In the genomic region with DNA sequence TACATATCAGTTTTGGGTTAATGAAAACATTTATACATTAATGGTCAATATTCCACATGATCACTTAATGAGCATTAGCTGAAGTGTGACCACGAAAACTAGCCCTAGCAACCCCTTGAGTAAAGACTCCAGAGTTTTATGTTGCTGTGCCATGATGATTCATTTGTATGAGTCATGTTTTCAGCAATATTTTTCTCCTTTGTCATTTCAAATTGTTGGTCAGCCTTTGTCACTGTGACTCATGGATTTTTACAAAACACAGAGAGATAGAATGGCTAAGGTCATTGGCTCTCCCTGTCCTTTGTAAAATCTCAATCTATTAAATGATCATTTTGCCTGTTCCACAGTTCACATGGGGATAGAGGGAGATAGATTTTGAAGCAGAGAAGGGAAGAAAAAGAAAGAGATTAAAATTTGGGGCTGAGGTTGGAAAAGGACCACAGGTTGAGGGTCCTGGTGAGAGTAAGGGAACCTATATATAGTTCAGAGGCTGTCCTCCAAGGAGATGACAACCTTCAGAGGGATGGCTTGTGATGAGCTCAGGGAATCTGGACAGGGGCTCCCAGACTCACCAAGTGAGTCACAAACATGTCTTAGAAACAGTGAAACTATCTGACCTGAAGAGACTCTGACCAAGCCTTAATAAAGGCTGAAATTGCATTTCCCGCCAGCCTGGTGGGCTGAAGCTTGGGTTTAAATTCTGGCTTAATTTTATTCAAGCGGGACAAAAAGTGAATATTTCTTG, we compare ENCODE assay signal across 12 cellular contexts. TPM values are rescaled to one million over a fixed set of nuclear protein-coding genes. Genes with fewer than 3 reads are reported as not detected.
DNase-seq lines count a peak whose midpoint lies in the region; ATAC-seq and FAIRE-seq lines count a peak whose summit lies in the region.
"Had no signal": no experiment of that assay in that cellular context is flagged by ENCODE, and none has a peak within 500 bp of the region (broad histone marks: within the 10 kb centered on the region; RNA-seq: fewer than 3 reads in every experiment).

No MANE protein-coding gene starts in this region.

- H3K27me3 Mint-ChIP-seq in activated T-cell treated with anti-CD3 and anti-CD28 coated beads, Interleukin-2, amount 50 U/mL, for 72 hours (ENCODE audit: low read depth) = peaks cover 22% of the 10 kb centered on the region
- H3K27me3 Mint-ChIP-seq in CD4-positive, alpha-beta memory T cell = no peaks in the 10 kb centered on the region
- H3K27me3 Mint-ChIP-seq: brain; naive thymus-derived CD8-positive, alpha-beta T cell had no signal

- FAIRE-seq in urothelium cell line (lab: Jason Lieb, UNC) = no peak

- no peaks in the 10 kb centered on the region for H3K27me3 ChIP-seq in SJSA1 (replicated peaks)
- no peaks in the 10 kb centered on the region for H3K27me3 ChIP-seq in CD4-positive, alpha-beta memory T cell (ENCODE audit: insufficient read depth, low read length)

- H3K9me3 ChIP-seq in SJSA1 (replicated peaks) = no peaks in the 10 kb centered on the region
- H3K9me3 ChIP-seq in CD4-positive, alpha-beta memory T cell (ENCODE audit: control insufficient read depth in 1 of 2, low read length in 2 of 2) = no peaks in the 10 kb centered on the region

- H3K27ac ChIP-seq in SJSA1 = peak overlapping the region; percentile 96
- H3K27ac ChIP-seq in CD4-positive, alpha-beta memory T cell (ENCODE audit: low read depth, low read length) = no peak overlapping the region

- peak; percentile 49 to 53 for ATAC-seq in activated T-cell treated with anti-CD3 and anti-CD28 coated beads, Interleukin-2, amount 50 U/mL, for 72 hours (replicated peaks in 1 of 2)
- ATAC-seq in HG02588 (IDR thresholded peaks at IDR 0.05; ENCODE audit: unreplicated experiment) = no peak
- ATAC-seq: naive thymus-derived CD8-positive, alpha-beta T cell had no signal

- no peak overlapping the region for H3K4me3 ChIP-seq in SJSA1
- H3K4me3 ChIP-seq in CD4-positive, alpha-beta memory T cell (ENCODE audit: low read length in 2 of 2) = no peak overlapping the region

- no peaks in the 10 kb centered on the region for H3K36me3 ChIP-seq in SJSA1
- no peaks in the 10 kb centered on the region for H3K36me3 ChIP-seq in CD4-positive, alpha-beta memory T cell (ENCODE audit: insufficient read depth, low read length)

- H3K27ac Mint-ChIP-seq in activated T-cell treated with anti-CD3 and anti-CD28 coated beads, Interleukin-2, amount 50 U/mL, for 72 hours = no peak overlapping the region
- peak overlapping the region in 1 of 7 donors; percentile 47 for H3K27ac Mint-ChIP-seq in CD4-positive, alpha-beta memory T cell
- H3K27ac Mint-ChIP-seq: naive thymus-derived CD8-positive, alpha-beta T cell had no signal

- H3K9me3 Mint-ChIP-seq in activated T-cell treated with anti-CD3 and anti-CD28 coated beads, Interleukin-2, amount 50 U/mL, for 72 hours = no peaks in the 10 kb centered on the region
- H3K9me3 Mint-ChIP-seq in CD4-positive, alpha-beta memory T cell = peaks cover 0 to 5% (median 0%) of the 10 kb centered on the region in 8 donors

- intact Hi-C loops in CD4-positive, alpha-beta memory T cell (cut with micrococcal nuclease) = no loop called here

- DNase-seq in activated T-cell treated with anti-CD3 and anti-CD28 coated beads, Interleukin-2, amount 50 U/mL, for 72 hours = no peak
- no peak for DNase-seq in activated T-cell treated with anti-CD3 and anti-CD28 coated beads, Interleukin-2, amount 50 U/mL, for 1 hour
- DNase-seq in SJSA1 (ENCODE audit: low read depth in 1 of 2, low spot score in 2 of 2) (peak; percentile 55 to 88), fibroblast of the conjunctiva (ENCODE audit: low read depth) (peak; percentile 77), urothelium cell line (ENCODE audit: low spot score) (peak; percentile 25)
- DNase-seq in stimulated activated CD4-positive, alpha-beta T cell treated with anti-CD3 and anti-CD28 coated beads, Interleukin-4, amount 100 ng/mL, for 4 hours = no peak
- no peak for DNase-seq in CD4-positive, alpha-beta memory T cell
- DNase-seq: C1 segment of cervical spinal cord; naive thymus-derived CD8-positive, alpha-beta T cell had no signal

- no peak overlapping the region for H3K4me3 Mint-ChIP-seq in activated T-cell treated with anti-CD3 and anti-CD28 coated beads, Interleukin-2, amount 50 U/mL, for 72 hours
- H3K4me3 Mint-ChIP-seq in CD4-positive, alpha-beta memory T cell = no peak overlapping the region
- H3K4me3 Mint-ChIP-seq: brain; naive thymus-derived CD8-positive, alpha-beta T cell had no signal

- no peaks in the 10 kb centered on the region for H3K36me3 Mint-ChIP-seq in activated T-cell treated with anti-CD3 and anti-CD28 coated beads, Interleukin-2, amount 50 U/mL, for 72 hours (ENCODE audit: insufficient read depth in 2 of 2)
- no peaks in the 10 kb centered on the region for H3K36me3 Mint-ChIP-seq in CD4-positive, alpha-beta memory T cell
- H3K36me3 Mint-ChIP-seq: brain; naive thymus-derived CD8-positive, alpha-beta T cell had no signal

- CTCF ChIA-PET in CD4-positive, alpha-beta memory T cell (lab: Charles Lee; ENCODE audit: partially characterized antibody) = no interaction called here

- peaks cover 17% of the 10 kb centered on the region for H3K4me1 Mint-ChIP-seq in activated T-cell treated with anti-CD3 and anti-CD28 coated beads, Interleukin-2, amount 50 U/mL, for 72 hours (ENCODE audit: low read depth)
- peaks cover 0 to 5% (median 0%) of the 10 kb centered on the region in 4 donors for H3K4me1 Mint-ChIP-seq in CD4-positive, alpha-beta memory T cell
- H3K4me1 Mint-ChIP-seq: brain had no signal

- H3K4me1 ChIP-seq in SJSA1 (replicated peaks) = peaks cover 23% of the 10 kb centered on the region
- peaks cover 3% of the 10 kb centered on the region for H3K4me1 ChIP-seq in CD4-positive, alpha-beta memory T cell (ENCODE audit: insufficient read depth, low read length)

- POLR2A ChIA-PET in CD4-positive, alpha-beta memory T cell (lab: Charles Lee; ENCODE audit: partially characterized antibody) = no interaction called here

RNA-seq across cellular contexts. Expression of a gene that starts 25.6 kb away (rescaled TPM):
- not detected for total RNA-seq in activated T-cell treated with anti-CD3 and anti-CD28 coated beads, Interleukin-2, amount 50 U/mL, for 72 hours
- total RNA-seq in SJSA1 (2014; rRNA removed; shearing (Covaris generic)) = 12.1 and 12.5 TPM in 2 replicates
- total RNA-seq in CD4-positive, alpha-beta memory T cell = not detected
- not detected for polyA plus RNA-seq in CD4-positive, alpha-beta memory T cell
- total RNA-seq: naive thymus-derived CD8-positive, alpha-beta T cell; T-helper 1 cell treated with Interleukin-12 subunit alpha and Interleukin-12 subunit beta and Interleukin-4 antibody, amounts not matched to agents 30 ng/mL and 1 ng/mL, for 36 hours had no signal
- polyA plus RNA-seq: naive thymus-derived CD8-positive, alpha-beta T cell had no signal

RNA-seq across cellular contexts. Expression of a gene that starts 36.7 kb away (rescaled TPM):
- total RNA-seq in activated T-cell treated with anti-CD3 and anti-CD28 coated beads, Interleukin-2, amount 50 U/mL, for 72 hours = not detected
- total RNA-seq in SJSA1 (2014; rRNA removed; shearing (Covaris generic)) = not detected in 2 replicates
- not detected for total RNA-seq in CD4-positive, alpha-beta memory T cell
- not detected for polyA plus RNA-seq in CD4-positive, alpha-beta memory T cell
- total RNA-seq: naive thymus-derived CD8-positive, alpha-beta T cell; T-helper 1 cell treated with Interleukin-12 subunit alpha and Interleukin-12 subunit beta and Interleukin-4 antibody, amounts not matched to agents 30 ng/mL and 1 ng/mL, for 36 hours had no signal
- polyA plus RNA-seq: naive thymus-derived CD8-positive, alpha-beta T cell had no signal

RNA-seq across cellular contexts. Expression of a gene that starts 41.8 kb away (rescaled TPM):
- not detected for total RNA-seq in activated T-cell treated with anti-CD3 and anti-CD28 coated beads, Interleukin-2, amount 50 U/mL, for 72 hours
- total RNA-seq in SJSA1 (2014; rRNA removed; shearing (Covaris generic)) = not detected in 2 replicates
- not detected for total RNA-seq in CD4-positive, alpha-beta memory T cell
- not detected for polyA plus RNA-seq in CD4-positive, alpha-beta memory T cell
- total RNA-seq: naive thymus-derived CD8-positive, alpha-beta T cell; T-helper 1 cell treated with Interleukin-12 subunit alpha and Interleukin-12 subunit beta and Interleukin-4 antibody, amounts not matched to agents 30 ng/mL and 1 ng/mL, for 36 hours had no signal
- polyA plus RNA-seq: naive thymus-derived CD8-positive, alpha-beta T cell had no signal

RNA-seq across cellular contexts. Expression of a gene that starts 53.2 kb away (rescaled TPM):
- not detected for total RNA-seq in activated T-cell treated with anti-CD3 and anti-CD28 coated beads, Interleukin-2, amount 50 U/mL, for 72 hours
- total RNA-seq in SJSA1 (2014; rRNA removed; shearing (Covaris generic)) = not detected in 2 replicates
- not detected for total RNA-seq in CD4-positive, alpha-beta memory T cell
- not detected for polyA plus RNA-seq in CD4-positive, alpha-beta memory T cell
- total RNA-seq: naive thymus-derived CD8-positive, alpha-beta T cell; T-helper 1 cell treated with Interleukin-12 subunit alpha and Interleukin-12 subunit beta and Interleukin-4 antibody, amounts not matched to agents 30 ng/mL and 1 ng/mL, for 36 hours had no signal
- polyA plus RNA-seq: naive thymus-derived CD8-positive, alpha-beta T cell had no signal

Comparison
In these comparisons a context has a peak if more than half of its experiments do, and no peak if none do; other contexts are left out.
1. DNase-seq: peak in SJSA1 (2 of 2), fibroblast of the conjunctiva (single experiment) and urothelium cell line (single experiment); none in activated T-cell treated with anti-CD3 and anti-CD28 coated beads, Interleukin-2, amount 50 U/mL, for 72 hours (0 of 2), activated T-cell treated with anti-CD3 and anti-CD28 coated beads, Interleukin-2, amount 50 U/mL, for 1 hour (single experiment), stimulated activated CD4-positive, alpha-beta T cell treated with anti-CD3 and anti-CD28 coated beads, Interleukin-4, amount 100 ng/mL, for 4 hours (0 of 2) and CD4-positive, alpha-beta memory T cell (0 of 5).
2. RNA of a gene that starts 25.6 kb away (total RNA-seq): 12.1 to 12.5 TPM in SJSA1; not detected in activated T-cell treated with anti-CD3 and anti-CD28 coated beads, Interleukin-2, amount 50 U/mL, for 72 hours and not detected in CD4-positive, alpha-beta memory T cell; every median in the first group is over 10 times any median in the second.